Comparison of ENCODE assay signal across 12 cellular contexts in the genomic region with DNA sequence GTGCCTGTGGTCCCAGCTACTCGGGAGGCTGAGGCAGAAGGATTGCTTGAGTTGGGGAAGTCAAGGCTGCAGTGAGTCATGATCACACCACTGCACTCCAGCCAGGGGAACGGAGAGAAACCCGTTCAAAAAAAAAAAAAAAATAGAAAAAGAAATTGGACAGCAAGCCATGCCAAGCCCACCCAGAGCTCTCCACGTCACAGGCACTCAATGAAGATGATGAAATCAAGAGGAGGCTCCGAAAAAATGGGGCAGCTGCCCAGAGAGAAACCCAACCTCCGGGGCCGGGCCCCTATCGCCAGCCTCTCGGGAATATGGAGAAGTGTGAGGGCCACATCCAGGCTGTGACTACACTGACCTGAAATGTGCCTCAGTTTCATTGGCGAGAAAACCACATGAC. TPM values are rescaled to one million over a fixed set of nuclear protein-coding genes. Genes with fewer than 3 reads are reported as not detected.
A peak's percentile ranks its signal among the peaks of the same experiment; 100 is the strongest.
DNase-seq lines count a peak whose midpoint lies in the region; ATAC-seq and TF ChIP-seq lines count a peak whose summit lies in the region.
"Had no signal": no experiment of that assay in that cellular context is flagged by ENCODE, and none has a peak within 500 bp of the region (broad histone marks: within the 10 kb centered on the region; RNA-seq: fewer than 3 reads in every experiment).

No MANE protein-coding gene starts in this region.

- in situ Hi-C loops in mammary epithelial cell (cut with MboI; ENCODE audit: low sequenced_read_pairs in 2 of 2), result no loop called here

- H3K27ac ChIP-seq in mammary epithelial cell (ENCODE audit: insufficient read depth, low read depth, low read length), result no peak overlapping the region
- H3K27ac ChIP-seq in naive thymus-derived CD4-positive, alpha-beta T cell (ENCODE audit: low read depth, low read length), result no peak overlapping the region
- H3K27ac ChIP-seq in vagina, result peak overlapping the region; percentile 94

- H3K27me3 ChIP-seq in mammary epithelial cell (ENCODE audit: insufficient read depth, low read length), result no peaks in the 10 kb centered on the region
- H3K27me3 ChIP-seq in naive thymus-derived CD4-positive, alpha-beta T cell (ENCODE audit: control insufficient read depth in 2 of 2, insufficient read depth in 2 of 2, low read length in 2 of 2), result no peaks in the 10 kb centered on the region
- no peaks in the 10 kb centered on the region for H3K27me3 ChIP-seq in vagina

- H3K9ac ChIP-seq in mammary epithelial cell (ENCODE audit: insufficient read depth, low read length), result no peak overlapping the region

- no peak overlapping the region for H3K4me2 ChIP-seq in mammary epithelial cell (ENCODE audit: insufficient read depth, low read depth, low read length)

- intact Hi-C loops in MCF 10A (cut with micrococcal nuclease), result loop anchor here (5.0 to 10.0 kb wide), 2 partner anchors 225 to 408 kb away; a partner anchor contains a TSS
- intact Hi-C loops in mammary epithelial cell (cut with micrococcal nuclease), result no loop called here
- intact Hi-C loops in naive thymus-derived CD4-positive, alpha-beta T cell (cut with micrococcal nuclease), result no loop called here
- intact Hi-C loops in vagina (cut with DNase I), result loop anchor here (10.0 kb wide), 1 partner anchor 108 kb away; no protein-coding TSS in a partner anchor

- H4K20me1 ChIP-seq in mammary epithelial cell (ENCODE audit: insufficient read depth, low read length), result no peaks in the 10 kb centered on the region

- H3K27me3 Mint-ChIP-seq in MCF 10A (ENCODE audit: insufficient read depth, unreplicated experiment) (no peaks in the 10 kb centered on the region), HFFc6 (ENCODE audit: insufficient read depth) (peaks cover 3% of the 10 kb centered on the region)
- no peaks in the 10 kb centered on the region for H3K27me3 Mint-ChIP-seq in effector memory CD8-positive, alpha-beta T cell
- no peaks in the 10 kb centered on the region for H3K27me3 Mint-ChIP-seq in naive thymus-derived CD4-positive, alpha-beta T cell
- H3K27me3 Mint-ChIP-seq: brain had no signal

- H2AFZ ChIP-seq in mammary epithelial cell (ENCODE audit: low read depth, low read length), result no peak overlapping the region

- H3K4me1 Mint-ChIP-seq in MCF 10A (ENCODE audit: insufficient read depth, unreplicated experiment) (peaks cover 26% of the 10 kb centered on the region), HFFc6 (ENCODE audit: low read depth) (peaks cover 14% of the 10 kb centered on the region)
- H3K4me1 Mint-ChIP-seq in effector memory CD8-positive, alpha-beta T cell (ENCODE audit: low read depth in 2 of 2), result peaks cover 38% of the 10 kb centered on the region in 2 donors
- H3K4me1 Mint-ChIP-seq in naive thymus-derived CD4-positive, alpha-beta T cell, result peaks cover 6 to 30% (median 19%) of the 10 kb centered on the region in 7 donors

- TF ChIP-seq POLR2A in vagina (IDR thresholded peaks at IDR 0.05), result no peak

- 84% methylated on average over 5 of the region's 10 CpGs for WGBS in mammary epithelial cell (ENCODE audit: low coverage, missing lambda C conversion rate)

- no peak for ATAC-seq in effector memory CD8-positive, alpha-beta T cell (replicated peaks)
- peak; percentile 24 for ATAC-seq in naive thymus-derived CD4-positive, alpha-beta T cell
- ATAC-seq in GM21367 (IDR thresholded peaks at IDR 0.05; ENCODE audit: unreplicated experiment), result no peak
- no peak for ATAC-seq in GM18519 (IDR thresholded peaks at IDR 0.05; ENCODE audit: low FRiP score, unreplicated experiment)

- H3K4me3 ChIP-seq in mammary epithelial cell (replicated peaks in 1 of 3; ENCODE audit: insufficient read depth in 1 of 3, low read depth in 2 of 3, low read length in 3 of 3), result no peak overlapping the region
- no peak overlapping the region for H3K4me3 ChIP-seq in naive thymus-derived CD4-positive, alpha-beta T cell (ENCODE audit: low read length)
- no peak overlapping the region for H3K4me3 ChIP-seq in vagina

- dilution Hi-C loops in mammary epithelial cell (cut with HindIII; ENCODE audit: low sequenced_read_pairs), result no loop called here

- no peak for TF ChIP-seq CTCF in MCF 10A (IDR thresholded peaks at IDR 0.05; ENCODE audit: unreplicated experiment)
- no peak for TF ChIP-seq CTCF in mammary epithelial cell (conservative IDR thresholded peaks at IDR 0.05 in 1 of 2, IDR thresholded peaks at IDR 0.05 in 1 of 2; ENCODE audit: extremely low read depth in 1 of 2, insufficient read depth in 1 of 2, low read depth in 1 of 2, low read length in 2 of 2)
- TF ChIP-seq CTCF in vagina (IDR thresholded peaks at IDR 0.05), result no peak
- TF ChIP-seq CTCF in HFFc6 (IDR thresholded peaks at IDR 0.05), result no peak

- H3K36me3 Mint-ChIP-seq in MCF 10A (ENCODE audit: insufficient read depth, unreplicated experiment) (peaks cover 9% of the 10 kb centered on the region), HFFc6 (ENCODE audit: low read depth) (no peaks in the 10 kb centered on the region)
- H3K36me3 Mint-ChIP-seq in effector memory CD8-positive, alpha-beta T cell (ENCODE audit: insufficient read depth), result peaks cover 59% of the 10 kb centered on the region
- H3K36me3 Mint-ChIP-seq in naive thymus-derived CD4-positive, alpha-beta T cell, result peaks cover 0 to 26% (median 4%) of the 10 kb centered on the region in 5 donors

- H3K36me3 ChIP-seq in mammary epithelial cell (ENCODE audit: insufficient read depth, low read length) (no peaks in the 10 kb centered on the region), vagina (peaks cover 0 to 1% of the 10 kb centered on the region in 2 donors)
- peaks cover 0 to 88% (median 19%) of the 10 kb centered on the region in 3 experiments for H3K36me3 ChIP-seq in naive thymus-derived CD4-positive, alpha-beta T cell (ENCODE audit: control insufficient read depth in 2 of 3, insufficient read depth in 3 of 3, low read length in 3 of 3)

- no TSS peak for BruUV-seq in MCF 10A (replicated peaks; lab: Mats Ljungman, UMichigan)
- BruUV-seq in mammary epithelial cell (replicated peaks; lab: Mats Ljungman, UMichigan), result no TSS peak

- H3K4me1 ChIP-seq in mammary epithelial cell (ENCODE audit: insufficient read depth, low read length), result peaks cover 21% of the 10 kb centered on the region
- peaks cover 5 to 9% of the 10 kb centered on the region in 2 donors for H3K4me1 ChIP-seq in naive thymus-derived CD4-positive, alpha-beta T cell (ENCODE audit: control insufficient read depth in 2 of 2, insufficient read depth in 2 of 2, low read length in 2 of 2)
- H3K4me1 ChIP-seq in vagina, result peaks cover 49% of the 10 kb centered on the region

- H3K9me3 ChIP-seq in mammary epithelial cell (replicated peaks; ENCODE audit: insufficient read depth, low read length), result no peaks in the 10 kb centered on the region
- no peaks in the 10 kb centered on the region for H3K9me3 ChIP-seq in naive thymus-derived CD4-positive, alpha-beta T cell (ENCODE audit: control insufficient read depth in 2 of 3, low read length in 3 of 3)
- no peaks in the 10 kb centered on the region for H3K9me3 ChIP-seq in vagina

- POLR2A ChIA-PET in MCF 10A (lab: Yijun Ruan, JAX), result no interaction called here
- POLR2A ChIA-PET in naive thymus-derived CD4-positive, alpha-beta T cell (lab: Charles Lee), result no interaction called here

- DNase-seq in MCF 10A (ENCODE audit: unreplicated experiment), result peak; percentile 75
- DNase-seq in mammary epithelial cell, result no peak
- DNase-seq in effector memory CD8-positive, alpha-beta T cell, result no peak
- no peak for DNase-seq in naive thymus-derived CD4-positive, alpha-beta T cell
- DNase-seq in vagina (ENCODE audit: extremely low spot score in 2 of 2), result no peak
- DNase-seq in HFFc6, result no peak
- DNase-seq: NCI-H1092 treated with DMSO at 0.1 percent for 48 hours, retina had no signal

- H3K4me3 Mint-ChIP-seq in MCF 10A (ENCODE audit: unreplicated experiment) (no peak overlapping the region), HFFc6 (no peak overlapping the region)
- H3K4me3 Mint-ChIP-seq in effector memory CD8-positive, alpha-beta T cell, result no peak overlapping the region
- H3K4me3 Mint-ChIP-seq in naive thymus-derived CD4-positive, alpha-beta T cell, result no peak overlapping the region
- H3K4me3 Mint-ChIP-seq: T-helper 1 cell treated with Interleukin-12 subunit alpha and Interleukin-12 subunit beta and Interleukin-4 antibody, amounts not matched to agents 30 μg/mL and 1 μg/mL, for 36 hours had no signal

- no peak overlapping the region for H3K27ac Mint-ChIP-seq in MCF 10A (ENCODE audit: low read depth, unreplicated experiment)
- H3K27ac Mint-ChIP-seq in effector memory CD8-positive, alpha-beta T cell, result peak overlapping the region; percentile 25 to 87
- peak overlapping the region in 2 of 9 donors; percentile 28 to 78 for H3K27ac Mint-ChIP-seq in naive thymus-derived CD4-positive, alpha-beta T cell
- no peak overlapping the region; the same call in 1 of the 2 replicates for H3K27ac Mint-ChIP-seq in HFFc6

- CTCF ChIA-PET in MCF 10A (lab: Yijun Ruan, JAX) (interaction anchor here (0.6 to 2.2 kb wide), 5 partner anchors 9 to 1322 kb away, joined by 3 to 7 read pairs (median 3); no protein-coding TSS in a partner anchor), mammary epithelial cell (lab: Charles Lee; ENCODE audit: low non-redundant PET) (no interaction called here)
- CTCF ChIA-PET in naive thymus-derived CD4-positive, alpha-beta T cell (lab: Charles Lee), result interaction anchor here (1.2 to 1.5 kb wide), 2 partner anchors 11 to 413 kb away, joined by 5 to 9 read pairs; no protein-coding TSS in a partner anchor

- H3K79me2 ChIP-seq in mammary epithelial cell (ENCODE audit: insufficient read depth, low read length), result no peaks in the 10 kb centered on the region

- H3K9me3 Mint-ChIP-seq in MCF 10A (ENCODE audit: unreplicated experiment), result no peaks in the 10 kb centered on the region
- no peaks in the 10 kb centered on the region for H3K9me3 Mint-ChIP-seq in effector memory CD8-positive, alpha-beta T cell
- no peaks in the 10 kb centered on the region for H3K9me3 Mint-ChIP-seq in naive thymus-derived CD4-positive, alpha-beta T cell
- no peaks in the 10 kb centered on the region for H3K9me3 Mint-ChIP-seq in HFFc6
- H3K9me3 Mint-ChIP-seq: brain; T-helper 1 cell treated with Interleukin-12 subunit alpha and Interleukin-12 subunit beta and Interleukin-4 antibody, amounts not matched to agents 30 μg/mL and 1 μg/mL, for 36 hours had no signal

RNA-seq across cellular contexts. Expression of a gene that starts 40.0 kb away (rescaled TPM):
- total RNA-seq in MCF 10A (2022) (22.4 and 29.6 TPM in 2 replicates), mammary epithelial cell (1 to 10 TPM; 5.1 to 7.3 TPM), vagina (60.9 TPM)
- polyA plus RNA-seq in mammary epithelial cell, result 0.88 TPM
- not detected for polyA minus RNA-seq in mammary epithelial cell
- 100 to 1,000 TPM; 103 to 120 (median 109) TPM for total RNA-seq in naive thymus-derived CD4-positive, alpha-beta T cell
- 100 to 1,000 TPM; 158 to 161 TPM for polyA plus RNA-seq in naive thymus-derived CD4-positive, alpha-beta T cell
- 10 to 100 TPM; 22.6 to 26.1 (median 23.5) TPM for total RNA-seq in HFFc6 (2021; fragmentation: NEBNext Ultra II Directional; extraction: Animal tissue kit (Norgen Biotek cat#: 25700))

Comparison
In these comparisons a context has a peak if more than half of its experiments do, and no peak if none do; other contexts are left out.
1. intact Hi-C loops: an anchor here in MCF 10A (5.0 to 10.0 kb wide) and vagina (10.0 kb wide); none called in mammary epithelial cell and naive thymus-derived CD4-positive, alpha-beta T cell.
2. H3K27ac Mint-ChIP-seq: peak in effector memory CD8-positive, alpha-beta T cell (2 of 2); none in MCF 10A (single experiment) and HFFc6 (single experiment).